16 cellular contexts compared by ENCODE assay signal in genomic region chr2:70242552-70242951, GRCh38. TPM values are rescaled to one million over a fixed set of nuclear protein-coding genes. Genes with fewer than 3 reads are reported as not detected.
DNase-seq lines count a peak whose midpoint lies in the region; ATAC-seq and TF ChIP-seq lines count a peak whose summit lies in the region.
"Had no signal": no experiment of that assay in that cellular context is flagged by ENCODE, and none has a peak within 500 bp of the region (broad histone marks: within the 10 kb centered on the region; RNA-seq: fewer than 3 reads in every experiment).

No MANE protein-coding gene starts in this region.

- no peak for DNase-seq in cardiac muscle cell (ENCODE audit: low read depth in 1 of 2, low spot score in 1 of 2)
- DNase-seq in Right ventricle myocardium superior = no peak
- peak; percentile 34 for DNase-seq in osteocyte (ENCODE audit: extremely low spot score, unreplicated experiment)
- DNase-seq in NCI-H2081 (lab: John Stamatoyannopoulos, UW) = no peak
- no peak for DNase-seq in activated CD8-positive, alpha-beta memory T cell treated with anti-CD3 and anti-CD28 coated beads, Interleukin-2, amount 10 ng/mL, durations not matched to agents 7 days and 5 days
- DNase-seq: activated naive CD4-positive, alpha-beta T cell; H9; head of caudate nucleus; Kasumi-1; NCI-H1105; NCI-H510A treated with DMSO at 0.1 percent for 48 hours; right cardiac atrium; stimulated activated CD4-positive, alpha-beta T cell treated with anti-CD3 and anti-CD28 coated beads, Interleukin-15, amount 100 ng/mL, for 24 hours had no signal

- H3K27ac ChIP-seq in cardiac muscle cell = peak overlapping the region; percentile 34
- H3K27ac ChIP-seq: thoracic aorta had no signal

- H3K4me3 Mint-ChIP-seq in brain (peak overlapping the region in 3 of 5 experiments; percentile 16 to 40 (median 18)), osteocyte (ENCODE audit: unreplicated experiment) (no peak overlapping the region)
- no peak overlapping the region for H3K4me3 Mint-ChIP-seq in activated CD8-positive, alpha-beta memory T cell treated with anti-CD3 and anti-CD28 coated beads, Interleukin-2, amount 10 ng/mL, durations not matched to agents 7 days and 5 days
- H3K4me3 Mint-ChIP-seq: CD14-positive monocyte had no signal

- intact Hi-C loops in Right ventricle myocardium superior (cut with DNase I) = no loop called here

- H3K4me1 Mint-ChIP-seq in brain (peaks cover 68% of the 10 kb centered on the region), osteocyte (ENCODE audit: unreplicated experiment) (peaks cover 52% of the 10 kb centered on the region)
- H3K4me1 Mint-ChIP-seq in activated CD8-positive, alpha-beta memory T cell treated with anti-CD3 and anti-CD28 coated beads, Interleukin-2, amount 10 ng/mL, durations not matched to agents 7 days and 5 days = peaks cover 49% of the 10 kb centered on the region

- H3K27me3 Mint-ChIP-seq in brain = peaks cover 10% of the 10 kb centered on the region
- no peaks in the 10 kb centered on the region for H3K27me3 Mint-ChIP-seq in osteocyte (ENCODE audit: unreplicated experiment)
- H3K27me3 Mint-ChIP-seq in activated CD8-positive, alpha-beta memory T cell treated with anti-CD3 and anti-CD28 coated beads, Interleukin-2, amount 10 ng/mL, durations not matched to agents 7 days and 5 days = no peaks in the 10 kb centered on the region

- no peak for ATAC-seq in Right ventricle myocardium superior (ENCODE audit: poor library complexity)
- no peak for ATAC-seq in activated CD8-positive, alpha-beta memory T cell treated with anti-CD3 and anti-CD28 coated beads, Interleukin-2, amount 10 ng/mL, durations not matched to agents 7 days and 5 days
- ATAC-seq: right cardiac atrium had no signal

- TF ChIP-seq CTCF in cardiac muscle cell (IDR thresholded peaks at IDR 0.05; ENCODE audit: low read depth, low read length) (no peak), brain (conservative IDR thresholded peaks at IDR 0.05) (no peak), osteocyte (IDR thresholded peaks at IDR 0.05) (no peak)

- H3K36me3 ChIP-seq in cardiac muscle cell = peaks cover 8% of the 10 kb centered on the region
- H3K36me3 ChIP-seq: thoracic aorta had no signal

- CTCF ChIA-PET in activated CD8-positive, alpha-beta memory T cell treated with anti-CD3 and anti-CD28 coated beads, Interleukin-2, amount 10 ng/mL, durations not matched to agents 7 days and 5 days (lab: Charles Lee) = no interaction called here

- H3K27ac Mint-ChIP-seq in brain = peak overlapping the region in 2 of 5 experiments; percentile 45 to 78
- H3K27ac Mint-ChIP-seq in osteocyte (ENCODE audit: unreplicated experiment) = peak overlapping the region; percentile 44
- no peak overlapping the region for H3K27ac Mint-ChIP-seq in activated CD8-positive, alpha-beta memory T cell treated with anti-CD3 and anti-CD28 coated beads, Interleukin-2, amount 10 ng/mL, durations not matched to agents 7 days and 5 days

- no peaks in the 10 kb centered on the region for H3K27me3 ChIP-seq in cardiac muscle cell

- H3K4me3 ChIP-seq in cardiac muscle cell = no peak overlapping the region
- H3K4me3 ChIP-seq: thoracic aorta had no signal

- H3K9me3 Mint-ChIP-seq in brain = peaks cover 0 to 9% (median 4%) of the 10 kb centered on the region in 5 experiments
- peaks cover 4% of the 10 kb centered on the region for H3K9me3 Mint-ChIP-seq in osteocyte (ENCODE audit: unreplicated experiment)
- H3K9me3 Mint-ChIP-seq in activated CD8-positive, alpha-beta memory T cell treated with anti-CD3 and anti-CD28 coated beads, Interleukin-2, amount 10 ng/mL, durations not matched to agents 7 days and 5 days (ENCODE audit: low read depth) = no peaks in the 10 kb centered on the region
- H3K9me3 Mint-ChIP-seq: CD14-positive monocyte had no signal

- no peaks in the 10 kb centered on the region for H3K9me3 ChIP-seq in cardiac muscle cell (ENCODE audit: low read depth)
- H3K9me3 ChIP-seq: thoracic aorta had no signal

- H3K4me1 ChIP-seq in cardiac muscle cell (ENCODE audit: low read depth) = peaks cover 22% of the 10 kb centered on the region

- H3K36me3 Mint-ChIP-seq in brain (peaks cover 83% of the 10 kb centered on the region), osteocyte (ENCODE audit: unreplicated experiment) (peaks cover 14% of the 10 kb centered on the region)
- peaks cover 32% of the 10 kb centered on the region for H3K36me3 Mint-ChIP-seq in activated CD8-positive, alpha-beta memory T cell treated with anti-CD3 and anti-CD28 coated beads, Interleukin-2, amount 10 ng/mL, durations not matched to agents 7 days and 5 days

RNA-seq across cellular contexts. Expression of gene TIA1, which starts 5.9 kb away (rescaled TPM):
- total RNA-seq in cardiac muscle cell (135 and 176 TPM in 2 replicates), Right ventricle myocardium superior (44.3 TPM), osteocyte (176 and 179 TPM in 2 replicates)
- polyA plus RNA-seq in cardiac muscle cell (95.3 and 123 TPM in 2 replicates), brain (ENCODE audit: insufficient read depth, low read depth, low replicate concordance) (30.5 TPM)
- 100 to 1,000 TPM; 131 to 151 TPM for total RNA-seq in activated CD8-positive, alpha-beta memory T cell treated with anti-CD3 and anti-CD28 coated beads, Interleukin-2, amount 10 ng/mL, durations not matched to agents 7 days and 5 days

RNA-seq across cellular contexts. Expression of gene PCYOX1, which starts 15.4 kb away (rescaled TPM):
- total RNA-seq in cardiac muscle cell = 33.8 and 41.9 TPM in 2 replicates
- polyA plus RNA-seq in cardiac muscle cell = 58.7 and 65.7 TPM in 2 replicates
- total RNA-seq in Right ventricle myocardium superior = 106 TPM
- 23.8 TPM for polyA plus RNA-seq in brain (ENCODE audit: insufficient read depth, low read depth, low replicate concordance)
- total RNA-seq in osteocyte = 79.2 and 83.6 TPM in 2 replicates
- total RNA-seq in activated CD8-positive, alpha-beta memory T cell treated with anti-CD3 and anti-CD28 coated beads, Interleukin-2, amount 10 ng/mL, durations not matched to agents 7 days and 5 days = 10 to 100 TPM in 1 of 2 experiments, 1 to 10 TPM in 1; 9.8 to 13.5 TPM

RNA-seq across cellular contexts. Expression of gene SNRPG, which starts 51.0 kb away (rescaled TPM):
- total RNA-seq in cardiac muscle cell (105 and 163 TPM in 2 replicates), Right ventricle myocardium superior (150 TPM), osteocyte (114 and 124 TPM in 2 replicates)
- polyA plus RNA-seq in cardiac muscle cell (285 and 359 TPM in 2 replicates), brain (ENCODE audit: insufficient read depth, low read depth, low replicate concordance) (114 TPM)
- total RNA-seq in activated CD8-positive, alpha-beta memory T cell treated with anti-CD3 and anti-CD28 coated beads, Interleukin-2, amount 10 ng/mL, durations not matched to agents 7 days and 5 days = 100 to 1,000 TPM; 305 to 415 TPM

RNA-seq across cellular contexts. Expression of gene C2orf42, which starts 51.7 kb away (rescaled TPM):
- total RNA-seq in cardiac muscle cell = 11.9 and 14.6 TPM in 2 replicates
- polyA plus RNA-seq in cardiac muscle cell = 10.0 and 10.3 TPM in 2 replicates
- 13.6 TPM for total RNA-seq in Right ventricle myocardium superior
- polyA plus RNA-seq in brain (ENCODE audit: insufficient read depth, low read depth, low replicate concordance) = 8.6 TPM
- total RNA-seq in osteocyte = 21.9 and 25.7 TPM in 2 replicates
- total RNA-seq in activated CD8-positive, alpha-beta memory T cell treated with anti-CD3 and anti-CD28 coated beads, Interleukin-2, amount 10 ng/mL, durations not matched to agents 7 days and 5 days = 10 to 100 TPM; 26.6 to 28.6 TPM

RNA-seq across cellular contexts. Expression of gene FAM136A, which starts 59.3 kb away (rescaled TPM):
- total RNA-seq in cardiac muscle cell = 70.8 and 75.5 TPM in 2 replicates
- polyA plus RNA-seq in cardiac muscle cell = 109 and 113 TPM in 2 replicates
- total RNA-seq in Right ventricle myocardium superior = 23.3 TPM
- 39.0 TPM for polyA plus RNA-seq in brain (ENCODE audit: insufficient read depth, low read depth, low replicate concordance)
- 33.9 and 35.0 TPM in 2 replicates for total RNA-seq in osteocyte
- 10 to 100 TPM; 39.7 to 50.2 TPM for total RNA-seq in activated CD8-positive, alpha-beta memory T cell treated with anti-CD3 and anti-CD28 coated beads, Interleukin-2, amount 10 ng/mL, durations not matched to agents 7 days and 5 days

Comparison
In these comparisons a context has a peak if more than half of its experiments do, and no peak if none do; other contexts are left out.
1. H3K4me3 Mint-ChIP-seq: peak in brain (3 of 5); none in osteocyte (single experiment) and activated CD8-positive, alpha-beta memory T cell treated with anti-CD3 and anti-CD28 coated beads, Interleukin-2, amount 10 ng/mL, durations not matched to agents 7 days and 5 days (single experiment).